ENCODE assay signal across 11 cellular contexts in genomic region chr13:51370116-51370515, GRCh38. TPM values are rescaled to one million over a fixed set of nuclear protein-coding genes. Genes with fewer than 3 reads are reported as not detected.
A peak's percentile ranks its signal among the peaks of the same experiment; 100 is the strongest.
DNase-seq lines count a peak whose midpoint lies in the region; ATAC-seq and TF ChIP-seq lines count a peak whose summit lies in the region.
"Had no signal": no experiment of that assay in that cellular context is flagged by ENCODE, and none has a peak within 500 bp of the region (broad histone marks: within the 10 kb centered on the region; RNA-seq: fewer than 3 reads in every experiment).

No MANE protein-coding gene starts in this region.

- no peak overlapping the region for H2AFZ ChIP-seq in GM23248
- H2AFZ ChIP-seq in osteoblast (ENCODE audit: low read length), result no peak overlapping the region

- H3K79me2 ChIP-seq in GM23248 (ENCODE audit: insufficient read depth), result peaks cover 61% of the 10 kb centered on the region
- peaks cover 17% of the 10 kb centered on the region for H3K79me2 ChIP-seq in osteoblast (ENCODE audit: insufficient read depth, low read length)

- peak; percentile 75 for DNase-seq in GM23248
- peak; percentile 33 for DNase-seq in SKM-1 treated with dmso at 0.1 percent for 144 hours (lab: John Stamatoyannopoulos, UW; ENCODE audit: unreplicated experiment)
- no peak for DNase-seq in endothelial cell (ENCODE audit: low spot score)
- DNase-seq in osteoblast (ENCODE audit: insufficient read length, low spot score, missing footprints), result no peak
- no peak for DNase-seq in activated CD4-positive, alpha-beta T cell treated with anti-CD3 and anti-CD28 coated beads, Interleukin-2, amount 50 U/mL, for 4 hours
- DNase-seq in nucleus accumbens (lab: John Stamatoyannopoulos, UW), result no peak
- no peak for DNase-seq in naive thymus-derived CD4-positive, alpha-beta T cell
- DNase-seq: Caco-2; central memory CD4-positive, alpha-beta T cell; esophagus squamous epithelium; testis had no signal

- no peak overlapping the region for H3K4me3 Mint-ChIP-seq in endothelial cell (ENCODE audit: unreplicated experiment)
- no peak overlapping the region for H3K4me3 Mint-ChIP-seq in naive thymus-derived CD4-positive, alpha-beta T cell

- 0 out of 2 replicates have a peak overlapping the region, but pooled peaks have one; percentile 13 for H3K9ac ChIP-seq in GM23248

- H3K27me3 Mint-ChIP-seq in endothelial cell (ENCODE audit: unreplicated experiment), result no peaks in the 10 kb centered on the region
- H3K27me3 Mint-ChIP-seq in naive thymus-derived CD4-positive, alpha-beta T cell, result no peaks in the 10 kb centered on the region

- H3K9me3 ChIP-seq in GM23248 (ENCODE audit: low read depth), result no peaks in the 10 kb centered on the region
- no peaks in the 10 kb centered on the region for H3K9me3 ChIP-seq in osteoblast (ENCODE audit: low read depth, low read length)
- no peaks in the 10 kb centered on the region for H3K9me3 ChIP-seq in naive thymus-derived CD4-positive, alpha-beta T cell (ENCODE audit: control insufficient read depth in 2 of 3, low read length in 3 of 3)
- H3K9me3 ChIP-seq: Caco-2, esophagus squamous epithelium, testis had no signal

- H3F3A ChIP-seq in GM23248 (ENCODE audit: insufficient read depth), result peaks cover 52% of the 10 kb centered on the region

- H4K20me1 ChIP-seq in GM23248 (ENCODE audit: insufficient read depth), result no peaks in the 10 kb centered on the region
- peaks cover 12% of the 10 kb centered on the region for H4K20me1 ChIP-seq in osteoblast (ENCODE audit: insufficient read depth, low read length)

- CTCF ChIA-PET in naive thymus-derived CD4-positive, alpha-beta T cell (lab: Charles Lee), result no interaction called here

- no peak for TF ChIP-seq CTCF in endothelial cell (IDR thresholded peaks at IDR 0.05; ENCODE audit: unreplicated experiment)
- TF ChIP-seq CTCF in osteoblast (IDR thresholded peaks at IDR 0.05; ENCODE audit: extremely low read depth, low read depth, low read length), result no peak

- H3K4me2 ChIP-seq in GM23248 (ENCODE audit: unreplicated experiment) (peak overlapping the region; percentile 37), osteoblast (ENCODE audit: insufficient read depth, low read length) (peak overlapping the region; percentile 2)

- H3K9me3 Mint-ChIP-seq in endothelial cell (ENCODE audit: unreplicated experiment), result no peaks in the 10 kb centered on the region
- no peaks in the 10 kb centered on the region for H3K9me3 Mint-ChIP-seq in naive thymus-derived CD4-positive, alpha-beta T cell

- POLR2A ChIA-PET in naive thymus-derived CD4-positive, alpha-beta T cell (lab: Charles Lee), result interaction anchor here (1.1 kb wide), 1 partner anchor 83 kb away, joined by 3 read pairs; the partner anchor contains the start of gene INTS6

- H3K36me3 Mint-ChIP-seq in endothelial cell (ENCODE audit: low read depth, unreplicated experiment), result peaks cover 8% of the 10 kb centered on the region
- H3K36me3 Mint-ChIP-seq in naive thymus-derived CD4-positive, alpha-beta T cell, result peaks cover 16 to 44% (median 21%) of the 10 kb centered on the region in 5 donors

- H3K4me3 ChIP-seq in GM23248, result peak overlapping the region; percentile 10; the same call in 1 of the 2 replicates
- no peak overlapping the region for H3K4me3 ChIP-seq in osteoblast (ENCODE audit: insufficient read depth, low read length)
- no peak overlapping the region for H3K4me3 ChIP-seq in naive thymus-derived CD4-positive, alpha-beta T cell (ENCODE audit: low read length)
- H3K4me3 ChIP-seq: esophagus squamous epithelium, testis had no signal

- no peak for ATAC-seq in naive thymus-derived CD4-positive, alpha-beta T cell

- H3K27me3 ChIP-seq in GM23248 (replicated peaks; ENCODE audit: insufficient read depth), result no peaks in the 10 kb centered on the region
- no peaks in the 10 kb centered on the region for H3K27me3 ChIP-seq in osteoblast (ENCODE audit: insufficient read depth, low read length)
- no peaks in the 10 kb centered on the region for H3K27me3 ChIP-seq in naive thymus-derived CD4-positive, alpha-beta T cell (ENCODE audit: control insufficient read depth in 2 of 2, insufficient read depth in 2 of 2, low read length in 2 of 2)
- H3K27me3 ChIP-seq: esophagus squamous epithelium, testis had no signal

- WGBS in GM23248 (ENCODE audit: low coverage in 1 of 2, low lambda C conversion rate in 2 of 2, missing lambda C conversion rate in 2 of 2), 2 experiments, result 78 to 85% methylated on average over 2 of the region's 2 CpGs

- no peaks in the 10 kb centered on the region for H3K4me1 Mint-ChIP-seq in endothelial cell (ENCODE audit: unreplicated experiment)
- H3K4me1 Mint-ChIP-seq in naive thymus-derived CD4-positive, alpha-beta T cell, result peaks cover 0 to 4% (median 0%) of the 10 kb centered on the region in 7 donors

- intact Hi-C loops in naive thymus-derived CD4-positive, alpha-beta T cell (cut with micrococcal nuclease), result no loop called here

- no peaks in the 10 kb centered on the region for H3K9me2 ChIP-seq in GM23248 (ENCODE audit: insufficient read depth)

- peak overlapping the region; percentile 67 for H3K27ac ChIP-seq in GM23248
- H3K27ac ChIP-seq in osteoblast (ENCODE audit: low read depth, low read length), result peak overlapping the region; percentile 2
- H3K27ac ChIP-seq in naive thymus-derived CD4-positive, alpha-beta T cell (ENCODE audit: low read depth, low read length), result no peak overlapping the region
- H3K27ac ChIP-seq: esophagus squamous epithelium, testis had no signal

- peak overlapping the region; percentile 11 for H3K27ac Mint-ChIP-seq in endothelial cell (ENCODE audit: unreplicated experiment)
- H3K27ac Mint-ChIP-seq in naive thymus-derived CD4-positive, alpha-beta T cell, result peak overlapping the region in 2 of 9 donors; percentile 2 to 56

- in situ Hi-C loops in GM23248 (cut with MboI), result no loop called here

- peaks cover 74% of the 10 kb centered on the region for H3K36me3 ChIP-seq in GM23248 (ENCODE audit: low read depth)
- peaks cover 72% of the 10 kb centered on the region for H3K36me3 ChIP-seq in osteoblast (ENCODE audit: insufficient read depth, low read length)
- peaks cover 20 to 81% (median 27%) of the 10 kb centered on the region in 3 experiments for H3K36me3 ChIP-seq in naive thymus-derived CD4-positive, alpha-beta T cell (ENCODE audit: control insufficient read depth in 2 of 3, insufficient read depth in 3 of 3, low read length in 3 of 3)

- H3K4me1 ChIP-seq in GM23248 (ENCODE audit: insufficient read depth) (peaks cover 17% of the 10 kb centered on the region), osteoblast (ENCODE audit: insufficient read depth, low read length) (peaks cover 5% of the 10 kb centered on the region)
- no peaks in the 10 kb centered on the region for H3K4me1 ChIP-seq in naive thymus-derived CD4-positive, alpha-beta T cell (ENCODE audit: control insufficient read depth in 2 of 2, insufficient read depth in 2 of 2, low read length in 2 of 2)
- H3K4me1 ChIP-seq: esophagus squamous epithelium, testis had no signal

RNA-seq across cellular contexts. Expression of gene SERPINE3, which starts 30.6 kb away (rescaled TPM):
- total RNA-seq in GM23248 (2014; rRNA removed; shearing (Covaris generic)), result not detected in 2 replicates
- 0.21 TPM in 1 of 2 replicates, not detected in the other for polyA plus RNA-seq in GM23248 (2016; fragmentation: Nextera tagmentation; extraction: Ambion mirVana)
- total RNA-seq in endothelial cell (ENCODE audit: unreplicated experiment), result not detected
- total RNA-seq in osteoblast, result not detected in 2 replicates
- not detected for total RNA-seq in naive thymus-derived CD4-positive, alpha-beta T cell
- not detected for polyA plus RNA-seq in naive thymus-derived CD4-positive, alpha-beta T cell
- total RNA-seq: Caco-2, esophagus squamous epithelium had no signal

Comparison
In these comparisons a context has a peak if more than half of its experiments do, and no peak if none do; other contexts are left out.
1. DNase-seq: peak in GM23248 (single experiment) and SKM-1 treated with dmso at 0.1 percent for 144 hours (single experiment); none in endothelial cell (single experiment), osteoblast (single experiment), activated CD4-positive, alpha-beta T cell treated with anti-CD3 and anti-CD28 coated beads, Interleukin-2, amount 50 U/mL, for 4 hours (0 of 2), nucleus accumbens (0 of 56) and naive thymus-derived CD4-positive, alpha-beta T cell (0 of 9).